ENCODE assay signal across 1 cellular context in the genomic region with DNA sequence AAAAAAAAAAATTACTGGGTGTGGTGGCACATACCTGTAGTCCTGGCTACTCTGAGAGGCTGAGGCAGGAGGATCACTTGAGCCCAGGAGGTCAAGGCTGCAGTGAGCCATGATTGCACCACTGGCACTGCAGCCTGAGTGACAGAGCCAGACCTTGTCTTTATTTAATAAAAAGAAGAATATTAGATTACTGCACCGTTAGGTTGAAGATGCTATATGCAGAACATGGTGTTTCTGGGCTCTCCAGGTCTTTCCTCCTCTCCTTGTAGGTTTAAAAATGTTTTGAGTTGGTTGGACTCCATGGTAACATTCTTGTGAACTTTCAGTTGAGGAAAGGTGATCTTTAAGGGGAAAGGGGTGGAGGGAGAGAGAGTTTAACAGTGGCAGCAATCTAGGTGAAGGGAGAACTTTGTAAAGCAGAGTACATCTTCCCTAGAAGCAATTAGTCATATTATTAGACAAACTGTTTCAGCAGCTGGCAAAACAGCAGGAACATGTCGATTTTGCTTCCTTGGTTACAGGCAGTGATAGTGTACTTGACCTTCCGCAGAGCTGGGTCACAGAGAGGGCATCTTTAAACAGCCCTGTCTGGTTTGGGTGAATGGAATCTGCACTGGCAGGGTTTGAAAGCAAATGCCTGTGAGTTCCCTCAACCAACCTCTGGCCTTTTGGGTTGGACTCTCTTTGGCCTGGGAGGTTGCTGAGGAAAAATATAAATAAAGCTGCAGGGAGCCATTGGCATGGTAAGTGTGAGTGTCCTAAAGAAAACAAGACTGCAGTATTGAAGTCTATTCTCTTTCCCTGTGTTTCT.
TF ChIP-seq lines count a peak whose summit lies in the region.

No MANE protein-coding gene starts in this region.

TF ChIP-seq in GM23338, 12 proteins besides CTCF, POLR2A, EP300 and RAD21 (continued from another document):
- TF ChIP-seq, protein P1, sequence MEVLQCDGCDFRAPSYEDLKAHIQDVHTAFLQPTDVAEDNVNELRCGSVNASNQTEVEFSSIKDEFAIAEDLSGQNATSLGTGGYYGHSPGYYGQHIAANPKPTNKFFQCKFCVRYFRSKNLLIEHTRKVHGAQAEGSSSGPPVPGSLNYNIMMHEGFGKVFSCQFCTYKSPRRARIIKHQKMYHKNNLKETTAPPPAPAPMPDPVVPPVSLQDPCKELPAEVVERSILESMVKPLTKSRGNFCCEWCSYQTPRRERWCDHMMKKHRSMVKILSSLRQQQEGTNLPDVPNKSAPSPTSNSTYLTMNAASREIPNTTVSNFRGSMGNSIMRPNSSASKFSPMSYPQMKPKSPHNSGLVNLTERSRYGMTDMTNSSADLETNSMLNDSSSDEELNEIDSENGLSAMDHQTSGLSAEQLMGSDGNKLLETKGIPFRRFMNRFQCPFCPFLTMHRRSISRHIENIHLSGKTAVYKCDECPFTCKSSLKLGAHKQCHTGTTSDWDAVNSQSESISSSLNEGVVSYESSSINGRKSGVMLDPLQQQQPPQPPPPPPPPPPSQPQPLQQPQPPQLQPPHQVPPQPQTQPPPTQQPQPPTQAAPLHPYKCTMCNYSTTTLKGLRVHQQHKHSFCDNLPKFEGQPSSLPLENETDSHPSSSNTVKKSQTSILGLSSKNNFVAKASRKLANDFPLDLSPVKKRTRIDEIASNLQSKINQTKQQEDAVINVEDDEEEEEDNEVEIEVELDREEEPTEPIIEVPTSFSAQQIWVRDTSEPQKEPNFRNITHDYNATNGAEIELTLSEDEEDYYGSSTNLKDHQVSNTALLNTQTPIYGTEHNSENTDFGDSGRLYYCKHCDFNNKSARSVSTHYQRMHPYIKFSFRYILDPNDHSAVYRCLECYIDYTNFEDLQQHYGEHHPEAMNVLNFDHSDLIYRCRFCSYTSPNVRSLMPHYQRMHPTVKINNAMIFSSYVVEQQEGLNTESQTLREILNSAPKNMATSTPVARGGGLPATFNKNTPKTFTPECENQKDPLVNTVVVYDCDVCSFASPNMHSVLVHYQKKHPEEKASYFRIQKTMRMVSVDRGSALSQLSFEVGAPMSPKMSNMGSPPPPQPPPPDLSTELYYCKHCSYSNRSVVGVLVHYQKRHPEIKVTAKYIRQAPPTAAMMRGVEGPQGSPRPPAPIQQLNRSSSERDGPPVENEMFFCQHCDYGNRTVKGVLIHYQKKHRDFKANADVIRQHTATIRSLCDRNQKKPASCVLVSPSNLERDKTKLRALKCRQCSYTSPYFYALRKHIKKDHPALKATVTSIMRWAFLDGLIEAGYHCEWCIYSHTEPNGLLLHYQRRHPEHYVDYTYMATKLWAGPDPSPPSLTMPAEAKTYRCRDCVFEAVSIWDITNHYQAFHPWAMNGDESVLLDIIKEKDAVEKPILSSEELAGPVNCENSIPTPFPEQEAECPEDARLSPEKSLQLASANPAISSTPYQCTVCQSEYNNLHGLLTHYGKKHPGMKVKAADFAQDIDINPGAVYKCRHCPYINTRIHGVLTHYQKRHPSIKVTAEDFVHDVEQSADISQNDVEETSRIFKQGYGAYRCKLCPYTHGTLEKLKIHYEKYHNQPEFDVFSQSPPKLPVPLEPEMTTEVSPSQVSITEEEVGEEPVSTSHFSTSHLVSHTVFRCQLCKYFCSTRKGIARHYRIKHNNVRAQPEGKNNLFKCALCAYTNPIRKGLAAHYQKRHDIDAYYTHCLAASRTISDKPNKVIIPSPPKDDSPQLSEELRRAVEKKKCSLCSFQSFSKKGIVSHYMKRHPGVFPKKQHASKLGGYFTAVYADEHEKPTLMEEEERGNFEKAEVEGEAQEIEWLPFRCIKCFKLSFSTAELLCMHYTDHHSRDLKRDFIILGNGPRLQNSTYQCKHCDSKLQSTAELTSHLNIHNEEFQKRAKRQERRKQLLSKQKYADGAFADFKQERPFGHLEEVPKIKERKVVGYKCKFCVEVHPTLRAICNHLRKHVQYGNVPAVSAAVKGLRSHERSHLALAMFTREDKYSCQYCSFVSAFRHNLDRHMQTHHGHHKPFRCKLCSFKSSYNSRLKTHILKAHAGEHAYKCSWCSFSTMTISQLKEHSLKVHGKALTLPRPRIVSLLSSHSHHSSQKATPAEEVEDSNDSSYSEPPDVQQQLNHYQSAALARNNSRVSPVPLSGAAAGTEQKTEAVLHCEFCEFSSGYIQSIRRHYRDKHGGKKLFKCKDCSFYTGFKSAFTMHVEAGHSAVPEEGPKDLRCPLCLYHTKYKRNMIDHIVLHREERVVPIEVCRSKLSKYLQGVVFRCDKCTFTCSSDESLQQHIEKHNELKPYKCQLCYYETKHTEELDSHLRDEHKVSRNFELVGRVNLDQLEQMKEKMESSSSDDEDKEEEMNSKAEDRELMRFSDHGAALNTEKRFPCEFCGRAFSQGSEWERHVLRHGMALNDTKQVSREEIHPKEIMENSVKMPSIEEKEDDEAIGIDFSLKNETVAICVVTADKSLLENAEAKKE (CRISPR knock-in tag; IDR thresholded peaks at IDR 0.05): peak; percentile 55; the same call in 1 of the 2 replicates
- TF ChIP-seq, protein P2, sequence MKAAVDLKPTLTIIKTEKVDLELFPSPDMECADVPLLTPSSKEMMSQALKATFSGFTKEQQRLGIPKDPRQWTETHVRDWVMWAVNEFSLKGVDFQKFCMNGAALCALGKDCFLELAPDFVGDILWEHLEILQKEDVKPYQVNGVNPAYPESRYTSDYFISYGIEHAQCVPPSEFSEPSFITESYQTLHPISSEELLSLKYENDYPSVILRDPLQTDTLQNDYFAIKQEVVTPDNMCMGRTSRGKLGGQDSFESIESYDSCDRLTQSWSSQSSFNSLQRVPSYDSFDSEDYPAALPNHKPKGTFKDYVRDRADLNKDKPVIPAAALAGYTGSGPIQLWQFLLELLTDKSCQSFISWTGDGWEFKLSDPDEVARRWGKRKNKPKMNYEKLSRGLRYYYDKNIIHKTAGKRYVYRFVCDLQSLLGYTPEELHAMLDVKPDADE (IDR thresholded peaks at IDR 0.05): no peak
- no peak for TF ChIP-seq ZNF114 (CRISPR knock-in tag; IDR thresholded peaks at IDR 0.05)
- TF ChIP-seq, protein P3, sequence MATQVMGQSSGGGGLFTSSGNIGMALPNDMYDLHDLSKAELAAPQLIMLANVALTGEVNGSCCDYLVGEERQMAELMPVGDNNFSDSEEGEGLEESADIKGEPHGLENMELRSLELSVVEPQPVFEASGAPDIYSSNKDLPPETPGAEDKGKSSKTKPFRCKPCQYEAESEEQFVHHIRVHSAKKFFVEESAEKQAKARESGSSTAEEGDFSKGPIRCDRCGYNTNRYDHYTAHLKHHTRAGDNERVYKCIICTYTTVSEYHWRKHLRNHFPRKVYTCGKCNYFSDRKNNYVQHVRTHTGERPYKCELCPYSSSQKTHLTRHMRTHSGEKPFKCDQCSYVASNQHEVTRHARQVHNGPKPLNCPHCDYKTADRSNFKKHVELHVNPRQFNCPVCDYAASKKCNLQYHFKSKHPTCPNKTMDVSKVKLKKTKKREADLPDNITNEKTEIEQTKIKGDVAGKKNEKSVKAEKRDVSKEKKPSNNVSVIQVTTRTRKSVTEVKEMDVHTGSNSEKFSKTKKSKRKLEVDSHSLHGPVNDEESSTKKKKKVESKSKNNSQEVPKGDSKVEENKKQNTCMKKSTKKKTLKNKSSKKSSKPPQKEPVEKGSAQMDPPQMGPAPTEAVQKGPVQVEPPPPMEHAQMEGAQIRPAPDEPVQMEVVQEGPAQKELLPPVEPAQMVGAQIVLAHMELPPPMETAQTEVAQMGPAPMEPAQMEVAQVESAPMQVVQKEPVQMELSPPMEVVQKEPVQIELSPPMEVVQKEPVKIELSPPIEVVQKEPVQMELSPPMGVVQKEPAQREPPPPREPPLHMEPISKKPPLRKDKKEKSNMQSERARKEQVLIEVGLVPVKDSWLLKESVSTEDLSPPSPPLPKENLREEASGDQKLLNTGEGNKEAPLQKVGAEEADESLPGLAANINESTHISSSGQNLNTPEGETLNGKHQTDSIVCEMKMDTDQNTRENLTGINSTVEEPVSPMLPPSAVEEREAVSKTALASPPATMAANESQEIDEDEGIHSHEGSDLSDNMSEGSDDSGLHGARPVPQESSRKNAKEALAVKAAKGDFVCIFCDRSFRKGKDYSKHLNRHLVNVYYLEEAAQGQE (IDR thresholded peaks at IDR 0.05; ENCODE audit: unreplicated experiment): no peak
- no peak for TF ChIP-seq STAT1 (IDR thresholded peaks at IDR 0.05; ENCODE audit: unreplicated experiment)
